In genomic region chr12:6763380-6763779, GRCh38 we compare ENCODE assay signal across 11 cellular contexts. TPM values are rescaled to one million over a fixed set of nuclear protein-coding genes. Genes with fewer than 3 reads are reported as not detected.
A peak's percentile ranks its signal among the peaks of the same experiment; 100 is the strongest.
DNase-seq lines count a peak whose midpoint lies in the region; ATAC-seq and TF ChIP-seq lines count a peak whose summit lies in the region.
"Had no signal": no experiment of that assay in that cellular context is flagged by ENCODE, and none has a peak within 500 bp of the region (broad histone marks: within the 10 kb centered on the region; RNA-seq: fewer than 3 reads in every experiment).

No MANE protein-coding gene starts in this region.

- H3K4me2 ChIP-seq in GM23248 (ENCODE audit: unreplicated experiment) (peak overlapping the region; percentile 72), skeletal muscle satellite cell (ENCODE audit: low read length) (peak overlapping the region; percentile 75)

- peak overlapping the region; percentile 48 for H3K9ac ChIP-seq in GM23248
- no peak overlapping the region for H3K9ac ChIP-seq in iPS-15b (ENCODE audit: low read depth, low read length)
- peak overlapping the region; percentile 39 for H3K9ac ChIP-seq in skeletal muscle satellite cell (ENCODE audit: low read depth, low read length)

- H3K9me3 Mint-ChIP-seq in activated T-helper 17 cell treated with anti-CD3 and anti-CD28 coated beads, Interleukin-2, amount 50 U/mL, for 72 hours: no peaks in the 10 kb centered on the region
- H3K9me3 Mint-ChIP-seq: naive thymus-derived CD8-positive, alpha-beta T cell had no signal

- in situ Hi-C loops in GM23248 (cut with MboI): no loop called here

- no peaks in the 10 kb centered on the region for H3K36me3 ChIP-seq in GM23248 (ENCODE audit: low read depth)
- no peaks in the 10 kb centered on the region for H3K36me3 ChIP-seq in iPS-15b (ENCODE audit: control insufficient read depth, insufficient read depth, low read length)
- H3K36me3 ChIP-seq in skeletal muscle satellite cell (ENCODE audit: insufficient read depth, low read length): no peaks in the 10 kb centered on the region

- H3K27me3 ChIP-seq in GM23248 (replicated peaks; ENCODE audit: insufficient read depth): no peaks in the 10 kb centered on the region
- H3K27me3 ChIP-seq in iPS-15b (ENCODE audit: control insufficient read depth, insufficient read depth, low read length): peaks cover 5% of the 10 kb centered on the region
- H3K27me3 ChIP-seq in skeletal muscle satellite cell (ENCODE audit: control insufficient read depth, insufficient read depth, low read length): no peaks in the 10 kb centered on the region

- H3K4me1 Mint-ChIP-seq in activated T-helper 17 cell treated with anti-CD3 and anti-CD28 coated beads, Interleukin-2, amount 50 U/mL, for 72 hours: peaks cover 31% of the 10 kb centered on the region

- H3K4me1 ChIP-seq in GM23248 (ENCODE audit: insufficient read depth) (peaks cover 31% of the 10 kb centered on the region), iPS-15b (ENCODE audit: control insufficient read depth, insufficient read depth, low read length) (peaks cover 14% of the 10 kb centered on the region), skeletal muscle satellite cell (ENCODE audit: control insufficient read depth, insufficient read depth, low read length) (peaks cover 32% of the 10 kb centered on the region)

- H3K9me3 ChIP-seq in GM23248 (ENCODE audit: low read depth) (no peaks in the 10 kb centered on the region), iPS-15b (ENCODE audit: control insufficient read depth, insufficient read depth, low read length) (no peaks in the 10 kb centered on the region), skeletal muscle satellite cell (replicated peaks; ENCODE audit: low read length) (no peaks in the 10 kb centered on the region)

- H3K4me3 Mint-ChIP-seq in activated T-helper 17 cell treated with anti-CD3 and anti-CD28 coated beads, Interleukin-2, amount 50 U/mL, for 72 hours: no peak overlapping the region

- peak overlapping the region; percentile 90 for H2AFZ ChIP-seq in GM23248

- H3F3A ChIP-seq in GM23248 (ENCODE audit: insufficient read depth): peaks cover 27% of the 10 kb centered on the region

- WGBS in GM23248 (ENCODE audit: low coverage in 1 of 2, low lambda C conversion rate in 2 of 2, missing lambda C conversion rate in 2 of 2), 2 experiments: 55% methylated on average over 4 of the region's 4 CpGs

- H3K36me3 Mint-ChIP-seq in activated T-helper 17 cell treated with anti-CD3 and anti-CD28 coated beads, Interleukin-2, amount 50 U/mL, for 72 hours (ENCODE audit: low read depth): peaks cover 16% of the 10 kb centered on the region

- H3K4me3 ChIP-seq in GM23248 (peak overlapping the region; percentile 98; the same call in 1 of the 2 replicates), WI38 (ENCODE audit: low read depth, low read length) (peak overlapping the region; percentile 51), iPS-15b (ENCODE audit: low read depth, low read length) (peak overlapping the region; percentile 39), skeletal muscle satellite cell (ENCODE audit: low read length) (peak overlapping the region; percentile 44)

- H3K27ac Mint-ChIP-seq in activated T-helper 17 cell treated with anti-CD3 and anti-CD28 coated beads, Interleukin-2, amount 50 U/mL, for 72 hours: no peak overlapping the region

- no peak for TF ChIP-seq CTCF in WI38 (IDR thresholded peaks at IDR 0.05; ENCODE audit: low read depth, low read length)

- H4K20me1 ChIP-seq in GM23248 (ENCODE audit: insufficient read depth): no peaks in the 10 kb centered on the region

- DNase-seq in GM23248 (no peak), A172 (ENCODE audit: low spot score) (no peak), T-helper 9 cell (no peak)
- no peak for DNase-seq in central memory CD4-positive, alpha-beta T cell
- DNase-seq: DND-41; naive thymus-derived CD8-positive, alpha-beta T cell; SIG-M5 had no signal

- peaks cover 24% of the 10 kb centered on the region for H3K27me3 Mint-ChIP-seq in activated T-helper 17 cell treated with anti-CD3 and anti-CD28 coated beads, Interleukin-2, amount 50 U/mL, for 72 hours

- H3K9me2 ChIP-seq in GM23248 (ENCODE audit: insufficient read depth): no peaks in the 10 kb centered on the region

- H3K79me2 ChIP-seq in GM23248 (ENCODE audit: insufficient read depth): peaks cover 16% of the 10 kb centered on the region

- peak overlapping the region; percentile 73 for H3K27ac ChIP-seq in GM23248

- no peak for ATAC-seq in activated T-helper 17 cell treated with anti-CD3 and anti-CD28 coated beads, Interleukin-2, amount 50 U/mL, for 72 hours (replicated peaks)

RNA-seq across cellular contexts. Expression of gene PTMS, which starts 2.8 kb away (rescaled TPM):
- total RNA-seq in GM23248 (2014; rRNA removed; shearing (Covaris generic)): 109 and 130 TPM in 2 replicates
- polyA plus RNA-seq in GM23248 (2016; fragmentation: Nextera tagmentation; extraction: Ambion mirVana): 238 and 250 TPM in 2 replicates
- total RNA-seq in skeletal muscle satellite cell (2012; rRNA removed): 50.5 and 63.9 TPM in 2 replicates
- 86.8 and 166 TPM in 2 replicates for total RNA-seq in A172 (2014; rRNA removed; shearing (Covaris generic))
- total RNA-seq in activated T-helper 17 cell treated with anti-CD3 and anti-CD28 coated beads, Interleukin-2, amount 50 U/mL, for 72 hours: 100 to 1,000 TPM in 1 of 2 donors, 10 to 100 TPM in 1; 71.3 to 161 TPM

RNA-seq across cellular contexts. Expression of gene LAG3, which starts 8.9 kb away (rescaled TPM):
- not detected in 2 replicates for total RNA-seq in GM23248 (2014; rRNA removed; shearing (Covaris generic))
- polyA plus RNA-seq in GM23248 (2016; fragmentation: Nextera tagmentation; extraction: Ambion mirVana): 0.29 TPM in 1 of 2 replicates, not detected in the other
- under 0.01 TPM in 1 of 2 replicates, not detected in the other for total RNA-seq in skeletal muscle satellite cell (2012; rRNA removed)
- total RNA-seq in A172 (2014; rRNA removed; shearing (Covaris generic)): not detected in 2 replicates
- 100 to 1,000 TPM in 1 of 2 donors, 10 to 100 TPM in 1; 45.6 to 206 TPM for total RNA-seq in activated T-helper 17 cell treated with anti-CD3 and anti-CD28 coated beads, Interleukin-2, amount 50 U/mL, for 72 hours

RNA-seq across cellular contexts. Expression of gene MLF2, which starts 10.4 kb away (rescaled TPM):
- total RNA-seq in GM23248 (2014; rRNA removed; shearing (Covaris generic)): 252 and 313 TPM in 2 replicates
- 386 and 389 TPM in 2 replicates for polyA plus RNA-seq in GM23248 (2016; fragmentation: Nextera tagmentation; extraction: Ambion mirVana)
- total RNA-seq in skeletal muscle satellite cell (2012; rRNA removed): 140 and 177 TPM in 2 replicates
- 168 and 187 TPM in 2 replicates for total RNA-seq in A172 (2014; rRNA removed; shearing (Covaris generic))
- 100 to 1,000 TPM; 132 to 279 TPM for total RNA-seq in activated T-helper 17 cell treated with anti-CD3 and anti-CD28 coated beads, Interleukin-2, amount 50 U/mL, for 72 hours

RNA-seq across cellular contexts. Expression of gene CD4, which starts 25.9 kb away (rescaled TPM):
- not detected in 2 replicates for total RNA-seq in GM23248 (2014; rRNA removed; shearing (Covaris generic))
- not detected in 2 replicates for polyA plus RNA-seq in GM23248 (2016; fragmentation: Nextera tagmentation; extraction: Ambion mirVana)
- total RNA-seq in skeletal muscle satellite cell (2012; rRNA removed): not detected in 2 replicates
- not detected in 2 replicates for total RNA-seq in A172 (2014; rRNA removed; shearing (Covaris generic))
- 100 to 1,000 TPM; 224 to 261 TPM for total RNA-seq in activated T-helper 17 cell treated with anti-CD3 and anti-CD28 coated beads, Interleukin-2, amount 50 U/mL, for 72 hours

RNA-seq across cellular contexts. Expression of gene COPS7A, which starts 39.5 kb away (rescaled TPM):
- 94.5 and 123 TPM in 2 replicates for total RNA-seq in GM23248 (2014; rRNA removed; shearing (Covaris generic))
- polyA plus RNA-seq in GM23248 (2016; fragmentation: Nextera tagmentation; extraction: Ambion mirVana): 133 and 135 TPM in 2 replicates
- total RNA-seq in skeletal muscle satellite cell (2012; rRNA removed): 95.3 and 114 TPM in 2 replicates
- 40.7 and 45.7 TPM in 2 replicates for total RNA-seq in A172 (2014; rRNA removed; shearing (Covaris generic))
- total RNA-seq in activated T-helper 17 cell treated with anti-CD3 and anti-CD28 coated beads, Interleukin-2, amount 50 U/mL, for 72 hours: 10 to 100 TPM; 36.5 to 38.7 TPM

Comparison
In these comparisons a context has a peak if more than half of its experiments do, and no peak if none do; other contexts are left out.
1. H3K4me3 ChIP-seq: peak in every context shown above with its lines; median percentile 98 in GM23248; 51 in WI38; 44 in skeletal muscle satellite cell; 39 in iPS-15b.
2. RNA of gene LAG3, which starts 8.9 kb away (total RNA-seq): 45.6 to 206 TPM in activated T-helper 17 cell treated with anti-CD3 and anti-CD28 coated beads, Interleukin-2, amount 50 U/mL, for 72 hours; not detected in A172 and not detected in GM23248; every median in the first group is over 10 times any median in the second.